11 cellular contexts compared by ENCODE assay signal in the genomic region with DNA sequence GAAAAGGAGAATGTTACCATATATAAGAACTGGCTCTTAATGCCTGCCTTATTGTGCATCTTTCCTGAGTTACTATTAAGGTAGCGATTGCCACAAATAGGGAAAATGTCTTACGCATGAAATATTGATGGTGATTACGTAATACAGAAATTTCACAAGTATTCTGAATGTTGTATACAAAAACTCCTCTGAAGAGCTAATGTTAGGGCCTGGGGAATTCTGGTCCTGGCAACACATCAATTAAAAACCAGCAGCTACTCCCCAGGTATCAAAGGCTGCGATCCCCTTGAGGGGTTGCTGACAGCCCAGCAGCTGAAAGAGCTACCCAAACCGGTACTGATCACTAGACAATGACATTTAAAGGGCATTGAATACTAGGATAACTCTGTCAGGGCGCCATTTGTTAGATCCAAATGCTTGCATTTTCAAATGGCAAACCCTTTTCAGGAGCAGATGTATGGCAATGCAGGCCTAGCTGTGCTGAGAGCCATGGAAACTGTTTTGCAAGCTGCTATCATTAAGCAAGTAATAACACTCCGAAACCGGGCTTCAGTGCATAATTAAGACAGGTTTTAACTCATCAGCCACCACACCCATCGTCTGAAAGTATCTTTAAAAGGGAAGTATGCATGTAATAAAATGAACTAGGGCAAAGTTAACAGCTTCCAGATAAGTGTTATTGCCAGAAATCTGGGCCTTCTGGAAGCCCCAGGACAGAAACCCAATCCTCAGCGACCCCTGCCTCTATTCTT.
DNase-seq lines count a peak whose midpoint lies in the region; ATAC-seq lines count a peak whose summit lies in the region.
"Had no signal": no experiment of that assay in that cellular context is flagged by ENCODE, and none has a peak within 500 bp of the region (broad histone marks: within the 10 kb centered on the region; RNA-seq: fewer than 3 reads in every experiment).

No MANE protein-coding gene starts in this region.

- no peak overlapping the region for H3K4me3 Mint-ChIP-seq in stimulated activated memory B cell treated with anti-CD40 and anti-IgM and Interleukin-4, amounts not matched to agents 10 μg/mL and 1 μg/mL and 100 μg/mL, for 72 hours

- no peaks in the 10 kb centered on the region for H3K27me3 Mint-ChIP-seq in stimulated activated memory B cell treated with anti-CD40 and anti-IgM and Interleukin-4, amounts not matched to agents 10 μg/mL and 1 μg/mL and 100 μg/mL, for 72 hours

- ATAC-seq in GM19025 (IDR thresholded peaks at IDR 0.05; ENCODE audit: low read depth, unreplicated experiment) = peak; percentile 35
- peak; percentile 69 for ATAC-seq in stimulated activated memory B cell treated with anti-CD40 and anti-IgM and Interleukin-4, amounts not matched to agents 10 μg/mL and 1 μg/mL and 100 μg/mL, for 72 hours
- no peak for ATAC-seq in GM21381 (IDR thresholded peaks at IDR 0.05; ENCODE audit: unreplicated experiment)
- ATAC-seq: Panc1 had no signal

- H3K9me3 ChIP-seq in esophagus (ENCODE audit: control insufficient read depth in 2 of 2, insufficient read depth in 1 of 2, low read depth in 1 of 2, low read length in 1 of 2) (no peaks in the 10 kb centered on the region), SJCRH30 (replicated peaks) (no peaks in the 10 kb centered on the region)

- H3K36me3 ChIP-seq in esophagus (ENCODE audit: control insufficient read depth in 2 of 2, insufficient read depth in 2 of 2, low read length in 1 of 2) = no peaks in the 10 kb centered on the region
- H3K36me3 ChIP-seq in SJCRH30 = no peaks in the 10 kb centered on the region

- H3K36me3 Mint-ChIP-seq in stimulated activated memory B cell treated with anti-CD40 and anti-IgM and Interleukin-4, amounts not matched to agents 10 μg/mL and 1 μg/mL and 100 μg/mL, for 72 hours = no peaks in the 10 kb centered on the region

- 40 to 51% methylated on average over 10 of the region's 10 CpGs for WGBS in esophagus, 2 donors

- peaks cover 5 to 19% of the 10 kb centered on the region in 2 donors for H3K4me1 ChIP-seq in esophagus (ENCODE audit: control insufficient read depth in 2 of 2, insufficient read depth in 2 of 2, low read length in 1 of 2)
- peaks cover 44% of the 10 kb centered on the region for H3K4me1 ChIP-seq in SJCRH30

- H3K27ac Mint-ChIP-seq in stimulated activated memory B cell treated with anti-CD40 and anti-IgM and Interleukin-4, amounts not matched to agents 10 μg/mL and 1 μg/mL and 100 μg/mL, for 72 hours = peak overlapping the region; percentile 70

- no peaks in the 10 kb centered on the region for H3K27me3 ChIP-seq in esophagus (ENCODE audit: control insufficient read depth in 1 of 2, insufficient read depth in 2 of 2, low read length in 2 of 2)
- H3K27me3 ChIP-seq in SJCRH30 = no peaks in the 10 kb centered on the region

- H3K27ac ChIP-seq in esophagus (ENCODE audit: low read depth in 2 of 2, low read length in 1 of 2) (peak overlapping the region; percentile 85 to 90), SJCRH30 (no peak overlapping the region)

- DNase-seq in NCI-H2171 (lab: John Stamatoyannopoulos, UW) = peak; percentile 21
- DNase-seq in SJCRH30 = no peak
- no peak for DNase-seq in GM19240 (ENCODE audit: insufficient read length, low spot score)
- no peak for DNase-seq in RKO (ENCODE audit: low spot score)
- DNase-seq: DMS53, kidney glomerular epithelial cell had no signal

- peaks cover 54% of the 10 kb centered on the region for H3K4me1 Mint-ChIP-seq in stimulated activated memory B cell treated with anti-CD40 and anti-IgM and Interleukin-4, amounts not matched to agents 10 μg/mL and 1 μg/mL and 100 μg/mL, for 72 hours

- no peak overlapping the region for H3K4me3 ChIP-seq in esophagus (ENCODE audit: low read depth in 1 of 2, low read length in 2 of 2)
- no peak overlapping the region for H3K4me3 ChIP-seq in SJCRH30

- H3K9me3 Mint-ChIP-seq in stimulated activated memory B cell treated with anti-CD40 and anti-IgM and Interleukin-4, amounts not matched to agents 10 μg/mL and 1 μg/mL and 100 μg/mL, for 72 hours = no peaks in the 10 kb centered on the region
